ENCODE assay signal across 18 cellular contexts in the genomic region with DNA sequence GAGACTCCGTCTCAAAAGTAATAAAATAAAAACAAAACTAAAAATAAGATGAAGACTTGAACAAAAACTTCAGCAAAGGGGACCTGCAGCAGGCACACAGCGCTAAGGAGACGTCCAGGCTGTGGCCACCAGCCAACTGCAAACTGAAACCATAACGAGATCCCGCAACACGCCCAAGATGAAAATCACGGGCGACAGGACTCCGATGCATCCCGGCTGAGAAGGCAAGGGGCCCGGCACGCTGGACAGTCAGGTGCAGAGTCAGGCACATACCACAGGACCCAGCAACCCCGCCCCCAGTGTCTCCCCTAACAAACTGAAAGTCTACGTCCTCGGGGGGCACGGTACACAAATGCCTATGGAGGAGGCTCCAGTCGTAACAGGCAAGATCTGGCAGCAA.
"Had no signal": no experiment of that assay in that cellular context is flagged by ENCODE, and none has a peak within 500 bp of the region (broad histone marks: within the 10 kb centered on the region; RNA-seq: fewer than 3 reads in every experiment).

No MANE protein-coding gene starts in this region.

- H3K9me3 ChIP-seq: pancreas, stomach, thoracic aorta, upper lobe of left lung had no signal

- H3K4me1 ChIP-seq: pancreas, stomach, upper lobe of left lung had no signal

- ATAC-seq: naive thymus-derived CD4-positive, alpha-beta T cell; pancreas; sciatic nerve; stimulated activated effector memory CD8-positive, alpha-beta T cell treated with anti-CD3 and anti-CD28 coated beads, Interleukin-12 subunit alpha, Interleukin-12 subunit beta, amount 100 ng/mL, for 72 hours had no signal

- H3K27me3 ChIP-seq: cardiac muscle cell, pancreas, stomach, upper lobe of left lung had no signal

- H3K36me3 ChIP-seq: cardiac muscle cell, pancreas, thoracic aorta had no signal

- DNase-seq: activated CD4-positive, alpha-beta T cell treated with anti-CD3 and anti-CD28 coated beads, Interleukin-2, amount 50 U/mL, for 4 hours; activated gamma-delta T cell; amniotic stem cell; dermis blood vessel endothelial cell; effector memory CD4-positive, alpha-beta T cell; foreskin fibroblast; mesendoderm; naive thymus-derived CD4-positive, alpha-beta T cell; stimulated activated CD4-positive, alpha-beta T cell treated with anti-CD3 and anti-CD28 coated beads, Interleukin-4, amount 100 ng/mL, for 24 hours; stomach; upper lobe of left lung had no signal

- H3K27ac ChIP-seq: cardiac muscle cell, pancreas, stomach, thoracic aorta, upper lobe of left lung had no signal

- H3K4me3 ChIP-seq: cardiac muscle cell, pancreas, stomach, thoracic aorta, upper lobe of left lung had no signal

- FAIRE-seq: endothelial cell of umbilical vein, pancreas, TTC549 had no signal
